ENCODE assay signal across 12 cellular contexts in the genomic region with DNA sequence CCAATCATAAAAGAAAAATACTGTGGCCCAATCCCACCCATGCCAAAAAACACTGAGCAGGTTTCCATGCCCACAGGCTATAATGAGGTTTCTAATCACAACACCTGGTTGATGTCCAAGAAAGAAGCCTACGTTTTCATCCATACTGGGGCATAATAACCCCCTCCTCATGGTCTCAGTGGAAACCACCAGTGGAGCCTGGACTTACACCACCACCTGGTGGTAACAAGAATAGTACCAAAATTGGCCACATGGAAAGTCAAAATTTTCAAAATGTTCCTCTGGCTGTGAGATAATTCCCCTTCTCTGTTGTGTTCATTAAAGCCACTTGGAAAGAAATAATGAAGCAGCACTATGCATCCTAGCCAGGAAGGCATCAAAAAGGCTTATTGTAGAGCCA.
DNase-seq lines count a peak whose midpoint lies in the region; ATAC-seq and TF ChIP-seq lines count a peak whose summit lies in the region.
"Had no signal": no experiment of that assay in that cellular context is flagged by ENCODE, and none has a peak within 500 bp of the region (broad histone marks: within the 10 kb centered on the region; RNA-seq: fewer than 3 reads in every experiment).

No MANE protein-coding gene starts in this region.

- WGBS in endodermal cell (ENCODE audit: insufficient coverage in 1 of 2, insufficient read length in 1 of 2), 2 experiments: 62% methylated on average over 1 of the region's 1 CpG; no CpG with 5 or more reads in 1 of the 2 experiments
- 21 to 43% methylated on average over 1 of the region's 1 CpG for WGBS in upper lobe of left lung, 2 donors

- no peaks in the 10 kb centered on the region for H3F3A ChIP-seq in Loucy (ENCODE audit: low read depth)

- no peak overlapping the region for H3K4me2 ChIP-seq in Loucy (ENCODE audit: low read depth, low read length, poor library complexity, severe bottlenecking)

- TF ChIP-seq POLR2A in breast epithelium (IDR thresholded peaks at IDR 0.05) (no peak), upper lobe of left lung (IDR thresholded peaks at IDR 0.05) (no peak)

- H3K4me1 ChIP-seq in breast epithelium (no peaks in the 10 kb centered on the region), Loucy (ENCODE audit: insufficient read depth, low read length, poor library complexity, severe bottlenecking) (no peaks in the 10 kb centered on the region), endodermal cell (ENCODE audit: control insufficient read depth, insufficient read depth, low read length) (no peaks in the 10 kb centered on the region), upper lobe of left lung (no peaks in the 10 kb centered on the region), left ventricle myocardium inferior (no peaks in the 10 kb centered on the region)
- H3K4me1 ChIP-seq: uterus had no signal

- H3K9me3 Mint-ChIP-seq in MCF 10A (ENCODE audit: unreplicated experiment) (no peaks in the 10 kb centered on the region), endodermal cell (peaks cover 2% of the 10 kb centered on the region)

- no peak overlapping the region for H3K4me3 Mint-ChIP-seq in MCF 10A (ENCODE audit: unreplicated experiment)
- H3K4me3 Mint-ChIP-seq in endodermal cell: no peak overlapping the region

- H2AFZ ChIP-seq in Loucy (ENCODE audit: low read length): no peak overlapping the region

- H3K27me3 Mint-ChIP-seq in MCF 10A (ENCODE audit: insufficient read depth, unreplicated experiment) (no peaks in the 10 kb centered on the region), endodermal cell (ENCODE audit: insufficient read depth) (no peaks in the 10 kb centered on the region)

- H3K9me2 ChIP-seq in Loucy (replicated peaks; ENCODE audit: low read depth, low read length): no peaks in the 10 kb centered on the region

- H3K36me3 Mint-ChIP-seq in MCF 10A (ENCODE audit: insufficient read depth, unreplicated experiment) (no peaks in the 10 kb centered on the region), endodermal cell (ENCODE audit: low read depth) (peaks cover 3% of the 10 kb centered on the region)

- POLR2A ChIA-PET in MCF 10A (lab: Yijun Ruan, JAX): no interaction called here

- H3K9me3 ChIP-seq in breast epithelium: peaks cover 0 to under 1% of the 10 kb centered on the region in 2 donors
- H3K9me3 ChIP-seq in Loucy (ENCODE audit: insufficient read depth, low read depth, low read length): no peaks in the 10 kb centered on the region
- peaks cover 5% of the 10 kb centered on the region for H3K9me3 ChIP-seq in endodermal cell (ENCODE audit: control insufficient read depth, low read length)
- no peaks in the 10 kb centered on the region for H3K9me3 ChIP-seq in upper lobe of left lung
- peaks cover 22% of the 10 kb centered on the region for H3K9me3 ChIP-seq in left ventricle myocardium inferior (replicated peaks)
- H3K9me3 ChIP-seq: mucosa of descending colon, uterus had no signal

- H3K36me3 ChIP-seq in breast epithelium: no peaks in the 10 kb centered on the region
- no peaks in the 10 kb centered on the region for H3K36me3 ChIP-seq in Loucy (ENCODE audit: insufficient read depth, low read length)
- H3K36me3 ChIP-seq in endodermal cell (ENCODE audit: control insufficient read depth, insufficient read depth, low read length): no peaks in the 10 kb centered on the region
- no peaks in the 10 kb centered on the region for H3K36me3 ChIP-seq in upper lobe of left lung
- H3K36me3 ChIP-seq in left ventricle myocardium inferior: no peaks in the 10 kb centered on the region
- H3K36me3 ChIP-seq: uterus had no signal

- no peaks in the 10 kb centered on the region for H3K79me2 ChIP-seq in Loucy (ENCODE audit: insufficient read depth, low read length)

- no TSS peak for BruUV-seq in MCF 10A (replicated peaks; lab: Mats Ljungman, UMichigan)

- H3K27me3 ChIP-seq in breast epithelium: no peaks in the 10 kb centered on the region
- no peaks in the 10 kb centered on the region for H3K27me3 ChIP-seq in Loucy (ENCODE audit: insufficient read depth, low read length, poor library complexity, severe bottlenecking)
- H3K27me3 ChIP-seq in endodermal cell (ENCODE audit: control insufficient read depth, insufficient read depth, low read length, poor library complexity, severe bottlenecking): no peaks in the 10 kb centered on the region
- H3K27me3 ChIP-seq in upper lobe of left lung: no peaks in the 10 kb centered on the region
- H3K27me3 ChIP-seq in left ventricle myocardium inferior (ENCODE audit: low read depth): no peaks in the 10 kb centered on the region
- H3K27me3 ChIP-seq: uterus had no signal

- H4K20me1 ChIP-seq in Loucy (ENCODE audit: insufficient read depth, low read length, poor library complexity, severe bottlenecking): no peaks in the 10 kb centered on the region

- H3K4me3 ChIP-seq in breast epithelium (no peak overlapping the region), Loucy (ENCODE audit: low read length, poor library complexity, severe bottlenecking) (no peak overlapping the region), endodermal cell (ENCODE audit: low read length) (no peak overlapping the region), upper lobe of left lung (no peak overlapping the region), left ventricle myocardium inferior (no peak overlapping the region)
- H3K4me3 ChIP-seq: mucosa of descending colon, uterus had no signal

- intact Hi-C loops in MCF 10A (cut with micrococcal nuclease) (no loop called here), breast epithelium (cut with DNase I; ENCODE audit: low total_unique reads) (no loop called here), left ventricle myocardium inferior (cut with micrococcal nuclease) (no loop called here)

- no peak for TF ChIP-seq EP300 in upper lobe of left lung (IDR thresholded peaks at IDR 0.05)

- no peaks in the 10 kb centered on the region for H3K4me1 Mint-ChIP-seq in MCF 10A (ENCODE audit: insufficient read depth, unreplicated experiment)
- peaks cover 8% of the 10 kb centered on the region for H3K4me1 Mint-ChIP-seq in endodermal cell

- H3K27ac Mint-ChIP-seq in MCF 10A (ENCODE audit: low read depth, unreplicated experiment): no peak overlapping the region
- H3K27ac Mint-ChIP-seq in endodermal cell: no peak overlapping the region

- peak; percentile 21 for DNase-seq in MCF 10A (ENCODE audit: unreplicated experiment)
- DNase-seq in breast epithelium (ENCODE audit: low spot score in 2 of 2): no peak
- DNase-seq in endodermal cell: peak; percentile 55
- DNase-seq in upper lobe of left lung: no peak
- no peak for DNase-seq in left ventricle myocardium inferior
- no peak for DNase-seq in omental fat pad (ENCODE audit: low spot score)
- no peak for DNase-seq in NCI-H510A (lab: John Stamatoyannopoulos, UW)
- DNase-seq: mucosa of descending colon, NCI-H2227 treated with DMSO at 0.1 percent for 48 hours, uterus had no signal

- H3K27ac ChIP-seq in breast epithelium (no peak overlapping the region), endodermal cell (ENCODE audit: low read depth, low read length) (no peak overlapping the region), upper lobe of left lung (no peak overlapping the region), left ventricle myocardium inferior (replicated peaks) (no peak overlapping the region)
- H3K27ac ChIP-seq: uterus had no signal

- H3K9ac ChIP-seq in Loucy (ENCODE audit: low read depth, low read length, poor library complexity, severe bottlenecking) (no peak overlapping the region), endodermal cell (ENCODE audit: extremely low read depth, low read length, poor library complexity, severe bottlenecking) (no peak overlapping the region)

- ATAC-seq in upper lobe of left lung (ENCODE audit: low FRiP score in 2 of 2): no peak
- no peak for ATAC-seq in omental fat pad (ENCODE audit: low FRiP score)
- ATAC-seq: esophagus mucosa, mucosa of descending colon had no signal

- TF ChIP-seq CTCF in MCF 10A (IDR thresholded peaks at IDR 0.05; ENCODE audit: unreplicated experiment): peak; percentile 26
- TF ChIP-seq CTCF in breast epithelium (IDR thresholded peaks at IDR 0.05): no peak
- TF ChIP-seq CTCF in Loucy (conservative IDR thresholded peaks at IDR 0.05; ENCODE audit: low read length): peak; percentile 55
- TF ChIP-seq CTCF in endodermal cell (conservative IDR thresholded peaks at IDR 0.05): peak; percentile 80
- TF ChIP-seq CTCF in upper lobe of left lung (IDR thresholded peaks at IDR 0.05): peak in 2 of 6 experiments; percentile 14 to 31
- no peak for TF ChIP-seq CTCF in left ventricle myocardium inferior (IDR thresholded peaks at IDR 0.05; ENCODE audit: borderline replicate concordance)
- no peak for TF ChIP-seq CTCF in omental fat pad (IDR thresholded peaks at IDR 0.05)

- CTCF ChIA-PET in MCF 10A (lab: Yijun Ruan, JAX): no interaction called here

Comparison
In these comparisons a context has a peak if more than half of its experiments do, and no peak if none do; other contexts are left out.
1. DNase-seq: peak in MCF 10A (single experiment) and endodermal cell (single experiment); none in breast epithelium (0 of 2), upper lobe of left lung (0 of 2), left ventricle myocardium inferior (single experiment), omental fat pad (single experiment) and NCI-H510A (single experiment).
2. CTCF ChIP-seq: peak in MCF 10A (single experiment), Loucy (single experiment) and endodermal cell (single experiment); none in breast epithelium (0 of 3), left ventricle myocardium inferior (single experiment) and omental fat pad (0 of 3).